8 cellular contexts compared by ENCODE assay signal in the genomic region with DNA sequence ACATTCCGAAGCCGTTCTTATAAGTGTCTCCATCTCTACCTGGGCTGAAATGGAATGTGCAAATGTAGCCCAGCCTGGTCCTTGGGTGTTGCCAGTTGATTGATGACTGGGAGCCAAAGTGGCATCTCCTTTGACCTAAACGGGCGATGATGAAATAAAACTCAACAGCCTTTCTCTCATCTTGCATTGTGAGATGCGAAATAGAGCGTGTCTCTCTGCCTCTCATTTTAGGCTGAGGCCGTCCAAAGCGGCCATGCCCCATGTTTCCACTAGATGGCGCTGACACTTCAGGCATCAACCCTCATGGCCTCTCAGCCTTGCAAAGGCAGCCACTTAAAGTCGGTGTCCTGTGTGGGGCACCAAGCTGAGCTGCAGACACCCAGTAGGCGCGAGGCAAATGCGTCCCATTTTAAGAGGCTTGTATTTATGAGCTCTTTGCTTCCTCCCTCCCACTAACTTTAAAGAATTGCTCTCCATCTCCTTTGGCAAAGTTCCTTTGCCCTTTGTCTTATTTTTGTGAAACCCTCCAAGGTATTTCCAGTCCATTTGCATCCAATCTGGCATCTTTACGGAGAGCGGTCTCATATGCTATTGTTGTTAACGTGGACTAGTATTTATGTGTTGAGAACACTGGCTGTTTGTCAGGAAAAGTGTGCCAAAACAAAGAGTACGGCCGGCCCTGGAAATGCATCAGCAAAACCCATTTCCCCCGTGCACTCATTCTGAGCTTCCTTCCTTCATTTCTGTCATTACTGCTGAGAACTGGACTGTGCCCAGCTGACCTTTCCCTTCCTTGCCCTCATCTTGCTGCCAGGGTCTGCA. TPM values are rescaled to one million over a fixed set of nuclear protein-coding genes. Genes with fewer than 3 reads are reported as not detected.
DNase-seq lines count a peak whose midpoint lies in the region; ATAC-seq and TF ChIP-seq lines count a peak whose summit lies in the region.

No MANE protein-coding gene starts in this region.

- no peak overlapping the region for H3K27ac ChIP-seq in RWPE1

- TF ChIP-seq CTCF in RWPE1 (conservative IDR thresholded peaks at IDR 0.05; ENCODE audit: low read depth) (peak; percentile 76), foreskin fibroblast (IDR thresholded peaks at IDR 0.05; ENCODE audit: low read depth, low read length) (peak; percentile 96)

- POLR2A ChIA-PET in RWPE1 (lab: Yijun Ruan, JAX; ENCODE audit: low non-redundant PET): no interaction called here

- H3K9me3 Mint-ChIP-seq in activated T-helper 17 cell treated with anti-CD3 and anti-CD28 coated beads, Interleukin-2, amount 50 U/mL, for 72 hours: no peaks in the 10 kb centered on the region

- H3K4me3 Mint-ChIP-seq in activated T-helper 17 cell treated with anti-CD3 and anti-CD28 coated beads, Interleukin-2, amount 50 U/mL, for 72 hours: peak overlapping the region; percentile 2

- peak; percentile 88 for ATAC-seq in GM21717 (IDR thresholded peaks at IDR 0.05; ENCODE audit: unreplicated experiment)
- peak; percentile 96 for ATAC-seq in activated T-helper 17 cell treated with anti-CD3 and anti-CD28 coated beads, Interleukin-2, amount 50 U/mL, for 72 hours (replicated peaks)

- no peak overlapping the region for H3K27ac Mint-ChIP-seq in activated T-helper 17 cell treated with anti-CD3 and anti-CD28 coated beads, Interleukin-2, amount 50 U/mL, for 72 hours

- CTCF ChIA-PET in RWPE1 (lab: Yijun Ruan, JAX): interaction anchor here (0.6 to 1.9 kb wide), 7 partner anchors 23 to 1244 kb away, joined by 3 to 11 read pairs (median 4); no protein-coding TSS in a partner anchor

- DNase-seq in DMS53 treated with DMSO at 0.1 percent for 48 hours (lab: John Stamatoyannopoulos, UW; ENCODE audit: unreplicated experiment) (peak; percentile 93), Kasumi-1 (lab: John Stamatoyannopoulos, UW) (peak; percentile 10 to 51), RWPE1 (ENCODE audit: low spot score) (no peak), foreskin fibroblast (peak; percentile 76 to 93), nucleus accumbens (lab: John Stamatoyannopoulos, UW) (peak in 55 of 56 donors; percentile 23 to 96 (median 82)), superior temporal gyrus (ENCODE audit: extremely low spot score) (peak; percentile 99)

- H3K4me1 Mint-ChIP-seq in activated T-helper 17 cell treated with anti-CD3 and anti-CD28 coated beads, Interleukin-2, amount 50 U/mL, for 72 hours: peaks cover 4% of the 10 kb centered on the region

- H3K27me3 Mint-ChIP-seq in activated T-helper 17 cell treated with anti-CD3 and anti-CD28 coated beads, Interleukin-2, amount 50 U/mL, for 72 hours: peaks cover 8% of the 10 kb centered on the region

- no peaks in the 10 kb centered on the region for H3K36me3 Mint-ChIP-seq in activated T-helper 17 cell treated with anti-CD3 and anti-CD28 coated beads, Interleukin-2, amount 50 U/mL, for 72 hours (ENCODE audit: low read depth)

- H3K4me3 ChIP-seq in foreskin fibroblast (ENCODE audit: low read depth in 1 of 2, low read length in 2 of 2): no peak overlapping the region

RNA-seq across cellular contexts. Expression of gene GPRC5A, which starts 25.0 kb away (rescaled TPM):
- 1 to 10 TPM in 1 of 2 donors, under 1 TPM in 1; 0.99 to 2.9 TPM for total RNA-seq in activated T-helper 17 cell treated with anti-CD3 and anti-CD28 coated beads, Interleukin-2, amount 50 U/mL, for 72 hours

RNA-seq across cellular contexts. Expression of gene GPRC5D, which starts 35.6 kb away (rescaled TPM):
- total RNA-seq in activated T-helper 17 cell treated with anti-CD3 and anti-CD28 coated beads, Interleukin-2, amount 50 U/mL, for 72 hours: not detected
